Comparison of ENCODE assay signal across 22 cellular contexts in the genomic region with DNA sequence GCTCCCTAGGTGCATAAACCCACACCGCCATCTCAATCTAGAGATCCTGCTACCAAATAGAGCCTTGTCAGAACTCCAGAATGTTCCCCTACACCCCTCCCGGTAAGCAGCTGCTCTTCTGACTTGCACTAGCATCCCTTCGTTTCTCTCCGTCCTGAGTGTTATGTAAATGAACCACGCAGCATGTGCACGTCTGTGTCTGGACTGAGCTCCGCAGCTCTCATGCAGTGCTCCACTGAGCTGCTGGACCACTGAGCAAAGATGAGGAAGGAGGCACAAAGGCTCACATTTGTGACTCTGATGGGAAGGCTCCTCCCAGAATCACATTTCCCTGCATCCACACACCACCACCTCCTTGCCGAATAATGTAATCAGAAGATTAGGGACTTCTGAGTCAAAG.
"Had no signal": no experiment of that assay in that cellular context is flagged by ENCODE, and none has a peak within 500 bp of the region (broad histone marks: within the 10 kb centered on the region; RNA-seq: fewer than 3 reads in every experiment).

No MANE protein-coding gene starts in this region.

- H3K4me3 ChIP-seq: coronary artery, esophagus muscularis mucosa, gastrocnemius medialis, left lung, lower lobe of right lung, right atrium auricular region, sigmoid colon, skin epidermis, testis, tibial nerve, upper lobe of right lung, vagina had no signal

- H3K9me3 ChIP-seq: esophagus muscularis mucosa, gastrocnemius medialis, left lung, lower lobe of right lung, right atrium auricular region, sigmoid colon, testis, tibial nerve, upper lobe of right lung, vagina had no signal

- H3K36me3 Mint-ChIP-seq: memory B cell; natural killer cell treated with Interleukin-12 subunit alpha and Interleukin-12 subunit beta and Interleukin-15 and Interleukin-18, amount 100 ng/mL, for 72 hours; stimulated activated naive B cell treated with anti-CD40 and anti-IgM and Interleukin-4, amounts not matched to agents 10 μg/mL and 1 μg/mL and 100 μg/mL, for 72 hours had no signal

- DNase-seq: effector memory CD4-positive, alpha-beta T cell; gastrocnemius medialis; islet precursor cell; left lung; lower lobe of right lung; midbrain; sigmoid colon; stimulated activated CD4-positive, alpha-beta T cell treated with anti-CD3 and anti-CD28 coated beads, Interleukin-2, amount 100 ng/mL, for 24 hours; stimulated activated CD4-positive, alpha-beta T cell treated with anti-CD3 and anti-CD28 coated beads, Interleukin-4, amount 100 ng/mL, for 4 hours; stimulated activated naive B cell treated with anti-CD40 and anti-IgM and Interleukin-4, amounts not matched to agents 10 μg/mL and 1 μg/mL and 100 μg/mL, for 72 hours; stimulated activated naive CD8-positive, alpha-beta T cell treated with anti-CD3 and anti-CD28 coated beads, Interleukin-15, amount 100 ng/mL, for 72 hours; testis; upper lobe of right lung had no signal

- H3K27me3 ChIP-seq: gastrocnemius medialis, left lung, right atrium auricular region, sigmoid colon, testis, tibial nerve, upper lobe of right lung, vagina had no signal

- ATAC-seq: gastrocnemius medialis; left lung; lower lobe of right lung; natural killer cell treated with Interleukin-12 subunit alpha and Interleukin-12 subunit beta and Interleukin-15 and Interleukin-18, amount 100 ng/mL, for 72 hours; stimulated activated naive B cell treated with anti-CD40 and anti-IgM and Interleukin-4, amounts not matched to agents 10 μg/mL and 1 μg/mL and 100 μg/mL, for 72 hours; stimulated activated naive CD8-positive, alpha-beta T cell treated with anti-CD3 and anti-CD28 coated beads, Interleukin-15, amount 100 ng/mL, for 72 hours; upper lobe of right lung had no signal

- H3K4me3 Mint-ChIP-seq: memory B cell; natural killer cell treated with Interleukin-12 subunit alpha and Interleukin-12 subunit beta and Interleukin-15 and Interleukin-18, amount 100 ng/mL, for 72 hours; stimulated activated naive B cell treated with anti-CD40 and anti-IgM and Interleukin-4, amounts not matched to agents 10 μg/mL and 1 μg/mL and 100 μg/mL, for 72 hours; stimulated activated naive CD8-positive, alpha-beta T cell treated with anti-CD3 and anti-CD28 coated beads, Interleukin-15, amount 100 ng/mL, for 72 hours had no signal

- H3K27ac ChIP-seq: coronary artery, epithelial cell of prostate, esophagus muscularis mucosa, gastrocnemius medialis, left lung, lower lobe of right lung, right atrium auricular region, sigmoid colon, skin epidermis, testis, tibial nerve, upper lobe of right lung, vagina had no signal

- H3K4me1 Mint-ChIP-seq: memory B cell; stimulated activated naive B cell treated with anti-CD40 and anti-IgM and Interleukin-4, amounts not matched to agents 10 μg/mL and 1 μg/mL and 100 μg/mL, for 72 hours; stimulated activated naive CD8-positive, alpha-beta T cell treated with anti-CD3 and anti-CD28 coated beads, Interleukin-15, amount 100 ng/mL, for 72 hours had no signal

- H3K9me3 Mint-ChIP-seq: memory B cell; natural killer cell treated with Interleukin-12 subunit alpha and Interleukin-12 subunit beta and Interleukin-15 and Interleukin-18, amount 100 ng/mL, for 72 hours; stimulated activated naive B cell treated with anti-CD40 and anti-IgM and Interleukin-4, amounts not matched to agents 10 μg/mL and 1 μg/mL and 100 μg/mL, for 72 hours; stimulated activated naive CD8-positive, alpha-beta T cell treated with anti-CD3 and anti-CD28 coated beads, Interleukin-15, amount 100 ng/mL, for 72 hours had no signal

- H3K36me3 ChIP-seq: esophagus muscularis mucosa, gastrocnemius medialis, left lung, lower lobe of right lung, right atrium auricular region, sigmoid colon, tibial nerve, upper lobe of right lung, vagina had no signal

- H3K4me1 ChIP-seq: esophagus muscularis mucosa, gastrocnemius medialis, left lung, lower lobe of right lung, right atrium auricular region, sigmoid colon, testis, tibial nerve, upper lobe of right lung, vagina had no signal

- H3K27ac Mint-ChIP-seq: memory B cell; natural killer cell treated with Interleukin-12 subunit alpha and Interleukin-12 subunit beta and Interleukin-15 and Interleukin-18, amount 100 ng/mL, for 72 hours; stimulated activated naive B cell treated with anti-CD40 and anti-IgM and Interleukin-4, amounts not matched to agents 10 μg/mL and 1 μg/mL and 100 μg/mL, for 72 hours; stimulated activated naive CD8-positive, alpha-beta T cell treated with anti-CD3 and anti-CD28 coated beads, Interleukin-15, amount 100 ng/mL, for 72 hours had no signal
